ENCODE assay signal across 28 cellular contexts in genomic region chr3:133562376-133562775, GRCh38.
"Had no signal": no experiment of that assay in that cellular context is flagged by ENCODE, and none has a peak within 500 bp of the region (broad histone marks: within the 10 kb centered on the region; RNA-seq: fewer than 3 reads in every experiment).

No MANE protein-coding gene starts in this region.

- H3K27ac Mint-ChIP-seq: nephron progenitor cell; stimulated activated naive B cell treated with anti-CD40 and anti-IgM and Interleukin-4, amounts not matched to agents 10 μg/mL and 1 μg/mL and 100 μg/mL, for 72 hours; stimulated activated naive CD8-positive, alpha-beta T cell treated with anti-CD3 and anti-CD28 coated beads, Interleukin-15, Interleukin-2, amounts not matched to agents 100 ng/mL and 50 ng/mL, for 24 hours had no signal

- H3K9me3 ChIP-seq: esophagus squamous epithelium, psoas muscle, upper lobe of right lung, uterus had no signal

- ATAC-seq: heart right ventricle; left cardiac atrium; naive thymus-derived CD8-positive, alpha-beta T cell; psoas muscle; right cardiac atrium; upper lobe of right lung had no signal

- DNase-seq: dermis blood vessel endothelial cell; effector memory CD4-positive, alpha-beta T cell; esophagus squamous epithelium; foreskin melanocyte; glutamatergic neuron; heart right ventricle; hippocampal formation; left cardiac atrium; left lung; mesendoderm; naive thymus-derived CD8-positive, alpha-beta T cell; nephron progenitor cell; nucleus accumbens; posterior cingulate gyrus; psoas muscle; right cardiac atrium; spleen; stimulated activated CD4-positive, alpha-beta T cell treated with anti-CD3 and anti-CD28 coated beads, Interleukin-4, amount 100 ng/mL, for 4 hours; stimulated activated naive B cell treated with anti-CD40 and anti-IgM and Interleukin-4, amounts not matched to agents 10 μg/mL and 1 μg/mL and 100 μg/mL, for 72 hours; upper lobe of right lung; uterus had no signal

- H3K4me3 ChIP-seq: coronary artery, esophagus squamous epithelium, heart right ventricle, left lung, psoas muscle, skin epidermis, spleen, thoracic aorta, tibial nerve, upper lobe of right lung, uterus had no signal

- H3K4me3 Mint-ChIP-seq: naive thymus-derived CD8-positive, alpha-beta T cell; nephron progenitor cell; stimulated activated naive B cell treated with anti-CD40 and anti-IgM and Interleukin-4, amounts not matched to agents 10 μg/mL and 1 μg/mL and 100 μg/mL, for 72 hours; stimulated activated naive CD8-positive, alpha-beta T cell treated with anti-CD3 and anti-CD28 coated beads, Interleukin-15, Interleukin-2, amounts not matched to agents 100 ng/mL and 50 ng/mL, for 24 hours had no signal

- FAIRE-seq: endothelial cell of umbilical vein, islet of Langerhans had no signal

- H3K27me3 ChIP-seq: esophagus squamous epithelium, heart right ventricle, left lung, spleen, tibial nerve, upper lobe of right lung, uterus had no signal

- H3K4me1 ChIP-seq: esophagus squamous epithelium, heart right ventricle, psoas muscle, tibial nerve, upper lobe of right lung, uterus had no signal

- H3K27me3 Mint-ChIP-seq: naive thymus-derived CD8-positive, alpha-beta T cell; stimulated activated naive B cell treated with anti-CD40 and anti-IgM and Interleukin-4, amounts not matched to agents 10 μg/mL and 1 μg/mL and 100 μg/mL, for 72 hours; stimulated activated naive CD8-positive, alpha-beta T cell treated with anti-CD3 and anti-CD28 coated beads, Interleukin-15, Interleukin-2, amounts not matched to agents 100 ng/mL and 50 ng/mL, for 24 hours had no signal

- H3K36me3 ChIP-seq: esophagus squamous epithelium, heart right ventricle, left lung, spleen, thoracic aorta, tibial nerve, upper lobe of right lung, uterus had no signal

- H3K27ac ChIP-seq: coronary artery, esophagus squamous epithelium, heart right ventricle, left lung, psoas muscle, skin epidermis, spleen, thoracic aorta, tibial nerve, upper lobe of right lung, uterus had no signal
